Comparison of ENCODE assay signal across 1 cellular context in genomic region chr13:91361755-91362271, GRCh38.
A peak's percentile ranks its signal among the peaks of the same experiment; 100 is the strongest.
TF ChIP-seq lines count a peak whose summit lies in the region.

No MANE protein-coding gene starts in this region.

TF ChIP-seq in HepG2, 621 proteins besides CTCF, POLR2A, EP300 and RAD21 (continued from another document and continues in another):
- TF ChIP-seq, protein P1, sequence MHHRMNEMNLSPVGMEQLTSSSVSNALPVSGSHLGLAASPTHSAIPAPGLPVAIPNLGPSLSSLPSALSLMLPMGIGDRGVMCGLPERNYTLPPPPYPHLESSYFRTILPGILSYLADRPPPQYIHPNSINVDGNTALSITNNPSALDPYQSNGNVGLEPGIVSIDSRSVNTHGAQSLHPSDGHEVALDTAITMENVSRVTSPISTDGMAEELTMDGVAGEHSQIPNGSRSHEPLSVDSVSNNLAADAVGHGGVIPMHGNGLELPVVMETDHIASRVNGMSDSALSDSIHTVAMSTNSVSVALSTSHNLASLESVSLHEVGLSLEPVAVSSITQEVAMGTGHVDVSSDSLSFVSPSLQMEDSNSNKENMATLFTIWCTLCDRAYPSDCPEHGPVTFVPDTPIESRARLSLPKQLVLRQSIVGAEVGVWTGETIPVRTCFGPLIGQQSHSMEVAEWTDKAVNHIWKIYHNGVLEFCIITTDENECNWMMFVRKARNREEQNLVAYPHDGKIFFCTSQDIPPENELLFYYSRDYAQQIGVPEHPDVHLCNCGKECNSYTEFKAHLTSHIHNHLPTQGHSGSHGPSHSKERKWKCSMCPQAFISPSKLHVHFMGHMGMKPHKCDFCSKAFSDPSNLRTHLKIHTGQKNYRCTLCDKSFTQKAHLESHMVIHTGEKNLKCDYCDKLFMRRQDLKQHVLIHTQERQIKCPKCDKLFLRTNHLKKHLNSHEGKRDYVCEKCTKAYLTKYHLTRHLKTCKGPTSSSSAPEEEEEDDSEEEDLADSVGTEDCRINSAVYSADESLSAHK (CRISPR knock-in tag; IDR thresholded peaks at IDR 0.05; ENCODE audit: borderline replicate concordance): no peak
- TF ChIP-seq XRCC5 (optimal IDR thresholded peaks at IDR 0.05; ENCODE audit: low read length): no peak
- peak; percentile 71; the same call in 1 of the 2 replicates for TF ChIP-seq ZNF503 (CRISPR knock-in tag; IDR thresholded peaks at IDR 0.05)
- TF ChIP-seq RFX1 (IDR thresholded peaks at IDR 0.05): no peak
- TF ChIP-seq, protein P2, sequence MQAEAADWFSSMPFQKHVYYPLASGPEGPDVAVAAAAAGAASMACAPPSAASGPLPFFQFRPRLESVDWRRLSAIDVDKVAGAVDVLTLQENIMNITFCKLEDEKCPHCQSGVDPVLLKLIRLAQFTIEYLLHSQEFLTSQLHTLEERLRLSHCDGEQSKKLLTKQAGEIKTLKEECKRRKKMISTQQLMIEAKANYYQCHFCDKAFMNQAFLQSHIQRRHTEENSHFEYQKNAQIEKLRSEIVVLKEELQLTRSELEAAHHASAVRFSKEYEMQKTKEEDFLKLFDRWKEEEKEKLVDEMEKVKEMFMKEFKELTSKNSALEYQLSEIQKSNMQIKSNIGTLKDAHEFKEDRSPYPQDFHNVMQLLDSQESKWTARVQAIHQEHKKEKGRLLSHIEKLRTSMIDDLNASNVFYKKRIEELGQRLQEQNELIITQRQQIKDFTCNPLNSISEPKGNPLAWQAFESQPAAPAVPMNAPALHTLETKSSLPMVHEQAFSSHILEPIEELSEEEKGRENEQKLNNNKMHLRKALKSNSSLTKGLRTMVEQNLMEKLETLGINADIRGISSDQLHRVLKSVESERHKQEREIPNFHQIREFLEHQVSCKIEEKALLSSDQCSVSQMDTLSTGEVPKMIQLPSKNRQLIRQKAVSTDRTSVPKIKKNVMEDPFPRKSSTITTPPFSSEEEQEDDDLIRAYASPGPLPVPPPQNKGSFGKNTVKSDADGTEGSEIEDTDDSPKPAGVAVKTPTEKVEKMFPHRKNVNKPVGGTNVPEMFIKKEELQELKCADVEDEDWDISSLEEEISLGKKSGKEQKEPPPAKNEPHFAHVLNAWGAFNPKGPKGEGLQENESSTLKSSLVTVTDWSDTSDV (CRISPR knock-in tag; IDR thresholded peaks at IDR 0.05): no peak
- TF ChIP-seq SMAD3 (CRISPR knock-in tag; IDR thresholded peaks at IDR 0.05): peak; percentile 83
- TF ChIP-seq MXD3 (CRISPR knock-in tag; IDR thresholded peaks at IDR 0.05): no peak
- no peak for TF ChIP-seq KDM5B (CRISPR knock-in tag; IDR thresholded peaks at IDR 0.05; ENCODE audit: borderline replicate concordance)
- TF ChIP-seq ZNF362 (CRISPR knock-in tag; IDR thresholded peaks at IDR 0.05; ENCODE audit: borderline replicate concordance): peak; percentile 81; the same call in 1 of the 2 replicates
- TF ChIP-seq RARA (CRISPR knock-in tag; IDR thresholded peaks at IDR 0.05): peak; percentile 69
- no peak for TF ChIP-seq ZNF296 (CRISPR knock-in tag; conservative IDR thresholded peaks at IDR 0.05)
- no peak for TF ChIP-seq TRIM24 (CRISPR knock-in tag; IDR thresholded peaks at IDR 0.05)
- TF ChIP-seq, protein P3, sequence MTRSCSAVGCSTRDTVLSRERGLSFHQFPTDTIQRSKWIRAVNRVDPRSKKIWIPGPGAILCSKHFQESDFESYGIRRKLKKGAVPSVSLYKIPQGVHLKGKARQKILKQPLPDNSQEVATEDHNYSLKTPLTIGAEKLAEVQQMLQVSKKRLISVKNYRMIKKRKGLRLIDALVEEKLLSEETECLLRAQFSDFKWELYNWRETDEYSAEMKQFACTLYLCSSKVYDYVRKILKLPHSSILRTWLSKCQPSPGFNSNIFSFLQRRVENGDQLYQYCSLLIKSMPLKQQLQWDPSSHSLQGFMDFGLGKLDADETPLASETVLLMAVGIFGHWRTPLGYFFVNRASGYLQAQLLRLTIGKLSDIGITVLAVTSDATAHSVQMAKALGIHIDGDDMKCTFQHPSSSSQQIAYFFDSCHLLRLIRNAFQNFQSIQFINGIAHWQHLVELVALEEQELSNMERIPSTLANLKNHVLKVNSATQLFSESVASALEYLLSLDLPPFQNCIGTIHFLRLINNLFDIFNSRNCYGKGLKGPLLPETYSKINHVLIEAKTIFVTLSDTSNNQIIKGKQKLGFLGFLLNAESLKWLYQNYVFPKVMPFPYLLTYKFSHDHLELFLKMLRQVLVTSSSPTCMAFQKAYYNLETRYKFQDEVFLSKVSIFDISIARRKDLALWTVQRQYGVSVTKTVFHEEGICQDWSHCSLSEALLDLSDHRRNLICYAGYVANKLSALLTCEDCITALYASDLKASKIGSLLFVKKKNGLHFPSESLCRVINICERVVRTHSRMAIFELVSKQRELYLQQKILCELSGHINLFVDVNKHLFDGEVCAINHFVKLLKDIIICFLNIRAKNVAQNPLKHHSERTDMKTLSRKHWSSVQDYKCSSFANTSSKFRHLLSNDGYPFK (CRISPR knock-in tag; IDR thresholded peaks at IDR 0.05; ENCODE audit: borderline replicate concordance): no peak
- TF ChIP-seq ARID3A (IDR thresholded peaks at IDR 0.05; ENCODE audit: low read depth, low read length): peak; percentile 89
- peak; percentile 47; the same call in 1 of the 2 replicates for TF ChIP-seq TCF7L2 (IDR thresholded peaks at IDR 0.05; ENCODE audit: low read depth, low read length)
- no peak for TF ChIP-seq ZNF484 (CRISPR knock-in tag; IDR thresholded peaks at IDR 0.05; ENCODE audit: borderline replicate concordance, low read depth)
- TF ChIP-seq ASH2L (IDR thresholded peaks at IDR 0.05; ENCODE audit: insufficient read length, low read depth, low read length): peak; percentile 75
- no peak for TF ChIP-seq TARDBP (CRISPR knock-in tag; IDR thresholded peaks at IDR 0.05)
- no peak for TF ChIP-seq MXI1 (IDR thresholded peaks at IDR 0.05; ENCODE audit: borderline replicate concordance, low read depth, low read length)
- peak; percentile 56; the same call in 1 of the 2 replicates for TF ChIP-seq ATF2 (CRISPR knock-in tag; IDR thresholded peaks at IDR 0.05)
- TF ChIP-seq ZNF674 (CRISPR knock-in tag; IDR thresholded peaks at IDR 0.05; ENCODE audit: low read depth): no peak
- no peak for TF ChIP-seq NPAS2 (CRISPR knock-in tag; IDR thresholded peaks at IDR 0.05; ENCODE audit: borderline replicate concordance)
- TF ChIP-seq RBM22 (optimal IDR thresholded peaks at IDR 0.05; ENCODE audit: low read length): no peak
- no peak for TF ChIP-seq ZNF383 (CRISPR knock-in tag; IDR thresholded peaks at IDR 0.05; ENCODE audit: borderline replicate concordance)
- TF ChIP-seq, protein P4, sequence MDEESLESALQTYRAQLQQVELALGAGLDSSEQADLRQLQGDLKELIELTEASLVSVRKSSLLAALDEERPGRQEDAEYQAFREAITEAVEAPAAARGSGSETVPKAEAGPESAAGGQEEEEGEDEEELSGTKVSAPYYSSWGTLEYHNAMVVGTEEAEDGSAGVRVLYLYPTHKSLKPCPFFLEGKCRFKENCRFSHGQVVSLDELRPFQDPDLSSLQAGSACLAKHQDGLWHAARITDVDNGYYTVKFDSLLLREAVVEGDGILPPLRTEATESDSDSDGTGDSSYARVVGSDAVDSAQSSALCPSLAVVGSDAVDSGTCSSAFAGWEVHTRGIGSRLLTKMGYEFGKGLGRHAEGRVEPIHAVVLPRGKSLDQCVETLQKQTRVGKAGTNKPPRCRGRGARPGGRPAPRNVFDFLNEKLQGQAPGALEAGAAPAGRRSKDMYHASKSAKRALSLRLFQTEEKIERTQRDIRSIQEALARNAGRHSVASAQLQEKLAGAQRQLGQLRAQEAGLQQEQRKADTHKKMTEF (CRISPR knock-in tag; IDR thresholded peaks at IDR 0.05): peak; percentile 80
- TF ChIP-seq ZNF816 (CRISPR knock-in tag; IDR thresholded peaks at IDR 0.05; ENCODE audit: borderline replicate concordance): no peak
- TF ChIP-seq KLF15 (CRISPR knock-in tag; IDR thresholded peaks at IDR 0.05; ENCODE audit: borderline replicate concordance): no peak
- TF ChIP-seq, protein P5, sequence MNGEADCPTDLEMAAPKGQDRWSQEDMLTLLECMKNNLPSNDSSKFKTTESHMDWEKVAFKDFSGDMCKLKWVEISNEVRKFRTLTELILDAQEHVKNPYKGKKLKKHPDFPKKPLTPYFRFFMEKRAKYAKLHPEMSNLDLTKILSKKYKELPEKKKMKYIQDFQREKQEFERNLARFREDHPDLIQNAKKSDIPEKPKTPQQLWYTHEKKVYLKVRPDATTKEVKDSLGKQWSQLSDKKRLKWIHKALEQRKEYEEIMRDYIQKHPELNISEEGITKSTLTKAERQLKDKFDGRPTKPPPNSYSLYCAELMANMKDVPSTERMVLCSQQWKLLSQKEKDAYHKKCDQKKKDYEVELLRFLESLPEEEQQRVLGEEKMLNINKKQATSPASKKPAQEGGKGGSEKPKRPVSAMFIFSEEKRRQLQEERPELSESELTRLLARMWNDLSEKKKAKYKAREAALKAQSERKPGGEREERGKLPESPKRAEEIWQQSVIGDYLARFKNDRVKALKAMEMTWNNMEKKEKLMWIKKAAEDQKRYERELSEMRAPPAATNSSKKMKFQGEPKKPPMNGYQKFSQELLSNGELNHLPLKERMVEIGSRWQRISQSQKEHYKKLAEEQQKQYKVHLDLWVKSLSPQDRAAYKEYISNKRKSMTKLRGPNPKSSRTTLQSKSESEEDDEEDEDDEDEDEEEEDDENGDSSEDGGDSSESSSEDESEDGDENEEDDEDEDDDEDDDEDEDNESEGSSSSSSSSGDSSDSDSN (CRISPR knock-in tag; IDR thresholded peaks at IDR 0.05): no peak
- TF ChIP-seq TOE1 (CRISPR knock-in tag; IDR thresholded peaks at IDR 0.05): no peak
- no peak for TF ChIP-seq ZNF12 (CRISPR knock-in tag; IDR thresholded peaks at IDR 0.05)
- TF ChIP-seq ZNF225 (CRISPR knock-in tag; IDR thresholded peaks at IDR 0.05): no peak
- no peak for TF ChIP-seq ZNF841 (CRISPR knock-in tag; IDR thresholded peaks at IDR 0.05; ENCODE audit: borderline replicate concordance)
- TF ChIP-seq ZNF550 (CRISPR knock-in tag; IDR thresholded peaks at IDR 0.05; ENCODE audit: borderline replicate concordance): no peak
- TF ChIP-seq ZNF24 (IDR thresholded peaks at IDR 0.05): peak; percentile 42; the same call in 1 of the 2 replicates
- no peak for TF ChIP-seq U2AF2 (IDR thresholded peaks at IDR 0.05; ENCODE audit: low read depth, low read length)
- TF ChIP-seq ADNP (CRISPR knock-in tag; IDR thresholded peaks at IDR 0.05): no peak
- no peak for TF ChIP-seq LRRFIP1 (CRISPR knock-in tag; conservative IDR thresholded peaks at IDR 0.05)
- no peak for TF ChIP-seq KLF11 (CRISPR knock-in tag; IDR thresholded peaks at IDR 0.05)
- no peak for TF ChIP-seq ZNF432 (CRISPR knock-in tag; IDR thresholded peaks at IDR 0.05; ENCODE audit: borderline replicate concordance)
